Comparison of ENCODE assay signal across 8 cellular contexts in the genomic region with DNA sequence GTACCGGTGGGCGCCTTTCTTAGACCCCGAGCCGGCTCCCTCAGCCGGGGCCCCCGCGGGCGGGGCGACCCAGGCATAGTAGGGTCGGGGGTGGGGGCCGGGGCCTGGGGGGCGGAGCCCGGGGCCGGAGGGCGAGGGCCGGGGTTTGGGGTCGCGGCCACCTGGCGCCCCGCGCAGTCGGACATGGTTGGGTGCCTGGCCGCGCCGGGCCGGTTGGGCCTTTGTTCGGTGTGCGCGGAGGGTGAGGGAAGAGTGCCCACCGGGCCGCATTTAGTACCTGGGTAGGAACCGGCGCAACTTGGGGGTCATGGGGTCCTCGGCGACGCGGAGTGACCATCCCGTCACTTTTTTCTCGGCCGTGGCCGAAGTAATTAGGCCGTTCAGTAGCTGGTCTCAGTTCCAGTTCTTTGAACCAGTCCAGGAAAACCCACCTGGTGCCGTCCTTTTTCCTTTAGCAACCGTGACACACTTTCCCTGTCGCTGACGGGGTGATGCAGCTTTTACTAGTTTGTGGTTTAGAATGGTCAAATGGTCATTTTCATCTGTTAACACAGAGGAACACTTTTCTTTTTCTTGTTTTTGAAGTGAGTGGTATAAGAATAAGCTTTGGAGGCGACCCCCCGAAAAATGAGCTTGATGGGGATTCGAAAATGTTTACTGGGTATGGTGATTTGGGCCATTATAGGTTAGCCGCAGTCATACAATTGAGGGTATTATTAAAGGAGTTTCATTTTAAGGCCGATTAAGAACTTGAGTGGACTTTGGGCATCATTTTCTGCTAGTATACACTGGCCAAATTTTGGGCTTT. TPM values are rescaled to one million over a fixed set of nuclear protein-coding genes. Genes with fewer than 3 reads are reported as not detected.
DNase-seq lines count a peak whose midpoint lies in the region; ATAC-seq, FAIRE-seq and TF ChIP-seq lines count a peak whose summit lies in the region.

No MANE protein-coding gene starts in this region.

- H3K4me1 Mint-ChIP-seq in activated T-helper 1 cell treated with anti-CD3 and anti-CD28 coated beads, Interleukin-12 subunit alpha, Interleukin-12 subunit beta, Interleukin-2, Interleukin-4 antibody, amounts not matched to agents 30 ng/mL and 10 ng/mL and 1 ng/mL, durations not matched to agents 14 hours and 24 hours and 36 hours (ENCODE audit: low read depth): peaks cover 34% of the 10 kb centered on the region

- H3K4me1 ChIP-seq in left ventricle myocardium inferior: peaks cover 37% of the 10 kb centered on the region

- peak; percentile 19 for DNase-seq in GM12892 (ENCODE audit: insufficient read length)
- DNase-seq in activated T-helper 1 cell treated with anti-CD3 and anti-CD28 coated beads, Interleukin-12 subunit alpha, Interleukin-12 subunit beta, Interleukin-2, Interleukin-4 antibody, amounts not matched to agents 30 ng/mL and 10 ng/mL and 1 ng/mL, durations not matched to agents 14 hours and 24 hours and 36 hours (ENCODE audit: low spot score): peak; percentile 31
- DNase-seq in left ventricle myocardium inferior: peak; percentile 23
- DNase-seq in sciatic nerve (ENCODE audit: low spot score): peak; percentile 70
- DNase-seq in activated gamma-delta T cell (lab: John Stamatoyannopoulos, UW): no peak
- DNase-seq in hepatic stellate cell (ENCODE audit: low spot score): no peak
- no peak for DNase-seq in SHP77 treated with DMSO at 0.1 percent for 48 hours (lab: John Stamatoyannopoulos, UW)

- H3K9me3 Mint-ChIP-seq in activated T-helper 1 cell treated with anti-CD3 and anti-CD28 coated beads, Interleukin-12 subunit alpha, Interleukin-12 subunit beta, Interleukin-2, Interleukin-4 antibody, amounts not matched to agents 30 ng/mL and 10 ng/mL and 1 ng/mL, durations not matched to agents 14 hours and 24 hours and 36 hours: no peaks in the 10 kb centered on the region

- H3K9me3 ChIP-seq in left ventricle myocardium inferior (replicated peaks): no peaks in the 10 kb centered on the region

- H3K4me3 Mint-ChIP-seq in activated T-helper 1 cell treated with anti-CD3 and anti-CD28 coated beads, Interleukin-12 subunit alpha, Interleukin-12 subunit beta, Interleukin-2, Interleukin-4 antibody, amounts not matched to agents 30 ng/mL and 10 ng/mL and 1 ng/mL, durations not matched to agents 14 hours and 24 hours and 36 hours: peak overlapping the region; percentile 92

- intact Hi-C loops in activated T-helper 1 cell treated with anti-CD3 and anti-CD28 coated beads, Interleukin-12 subunit alpha, Interleukin-12 subunit beta, Interleukin-2, Interleukin-4 antibody, amounts not matched to agents 30 ng/mL and 10 ng/mL and 1 ng/mL, durations not matched to agents 14 hours and 24 hours and 36 hours (cut with micrococcal nuclease): loop anchor here (2.0 to 10.0 kb wide), 5 partner anchors 293 to 1007 kb away; partner anchors contain the start of genes GADD45G and SPIN1
- intact Hi-C loops in left ventricle myocardium inferior (cut with micrococcal nuclease): no loop called here
- intact Hi-C loops in sciatic nerve (cut with DNase I): no loop called here

- no peaks in the 10 kb centered on the region for H3K27me3 ChIP-seq in left ventricle myocardium inferior (ENCODE audit: low read depth)

- H3K36me3 Mint-ChIP-seq in activated T-helper 1 cell treated with anti-CD3 and anti-CD28 coated beads, Interleukin-12 subunit alpha, Interleukin-12 subunit beta, Interleukin-2, Interleukin-4 antibody, amounts not matched to agents 30 ng/mL and 10 ng/mL and 1 ng/mL, durations not matched to agents 14 hours and 24 hours and 36 hours (ENCODE audit: low read depth): peaks cover 38% of the 10 kb centered on the region

- TF ChIP-seq POLR2A in GM12892 (IDR thresholded peaks at IDR 0.05; ENCODE audit: low read depth, low read length): no peak

- H3K27ac Mint-ChIP-seq in activated T-helper 1 cell treated with anti-CD3 and anti-CD28 coated beads, Interleukin-12 subunit alpha, Interleukin-12 subunit beta, Interleukin-2, Interleukin-4 antibody, amounts not matched to agents 30 ng/mL and 10 ng/mL and 1 ng/mL, durations not matched to agents 14 hours and 24 hours and 36 hours: peak overlapping the region; percentile 98

- peak overlapping the region; percentile 91 for H3K4me3 ChIP-seq in left ventricle myocardium inferior

- peaks cover 7% of the 10 kb centered on the region for H3K36me3 ChIP-seq in left ventricle myocardium inferior

- peak; percentile 42 for FAIRE-seq in GM12892 (lab: Jason Lieb, UNC)

- ATAC-seq in HG03432 (IDR thresholded peaks at IDR 0.05; ENCODE audit: unreplicated experiment) (peak; percentile 5), sciatic nerve (peak; percentile 5)

- H3K27ac ChIP-seq in left ventricle myocardium inferior (replicated peaks): peak overlapping the region; percentile 57

- no peak for TF ChIP-seq CTCF in left ventricle myocardium inferior (IDR thresholded peaks at IDR 0.05; ENCODE audit: borderline replicate concordance)

- peaks cover 2% of the 10 kb centered on the region for H3K27me3 Mint-ChIP-seq in activated T-helper 1 cell treated with anti-CD3 and anti-CD28 coated beads, Interleukin-12 subunit alpha, Interleukin-12 subunit beta, Interleukin-2, Interleukin-4 antibody, amounts not matched to agents 30 ng/mL and 10 ng/mL and 1 ng/mL, durations not matched to agents 14 hours and 24 hours and 36 hours (ENCODE audit: insufficient read depth)

RNA-seq across cellular contexts. Expression of gene CKS2, which starts 0.6 kb away (rescaled TPM):
- 339 TPM for polyA plus RNA-seq in GM12892 (2012; ENCODE audit: missing spikeins)
- total RNA-seq in activated T-helper 1 cell treated with anti-CD3 and anti-CD28 coated beads, Interleukin-12 subunit alpha, Interleukin-12 subunit beta, Interleukin-2, Interleukin-4 antibody, amounts not matched to agents 30 ng/mL and 10 ng/mL and 1 ng/mL, durations not matched to agents 14 hours and 24 hours and 36 hours: 148 and 162 TPM in 2 replicates
- total RNA-seq in left ventricle myocardium inferior (11.6 TPM), sciatic nerve (4.6 TPM)

RNA-seq across cellular contexts. Expression of gene SECISBP2, which starts 6.8 kb away (rescaled TPM):
- 36.2 TPM for polyA plus RNA-seq in GM12892 (2012; ENCODE audit: missing spikeins)
- total RNA-seq in activated T-helper 1 cell treated with anti-CD3 and anti-CD28 coated beads, Interleukin-12 subunit alpha, Interleukin-12 subunit beta, Interleukin-2, Interleukin-4 antibody, amounts not matched to agents 30 ng/mL and 10 ng/mL and 1 ng/mL, durations not matched to agents 14 hours and 24 hours and 36 hours: 49.4 and 54.9 TPM in 2 replicates
- total RNA-seq in left ventricle myocardium inferior: 13.8 TPM
- 64.7 TPM for total RNA-seq in sciatic nerve

Comparison
In these comparisons a context has a peak if more than half of its experiments do, and no peak if none do; other contexts are left out.
1. DNase-seq: peak in GM12892 (single experiment), activated T-helper 1 cell treated with anti-CD3 and anti-CD28 coated beads, Interleukin-12 subunit alpha, Interleukin-12 subunit beta, Interleukin-2, Interleukin-4 antibody, amounts not matched to agents 30 ng/mL and 10 ng/mL and 1 ng/mL, durations not matched to agents 14 hours and 24 hours and 36 hours (single experiment), left ventricle myocardium inferior (single experiment) and sciatic nerve (single experiment); none in activated gamma-delta T cell (single experiment), hepatic stellate cell (single experiment) and SHP77 treated with DMSO at 0.1 percent for 48 hours (single experiment).
2. RNA of gene CKS2, which starts 0.6 kb away (total RNA-seq): 148 to 162 TPM in activated T-helper 1 cell treated with anti-CD3 and anti-CD28 coated beads, Interleukin-12 subunit alpha, Interleukin-12 subunit beta, Interleukin-2, Interleukin-4 antibody, amounts not matched to agents 30 ng/mL and 10 ng/mL and 1 ng/mL, durations not matched to agents 14 hours and 24 hours and 36 hours; 11.6 TPM in left ventricle myocardium inferior (single experiment) and 4.6 TPM in sciatic nerve (single experiment); every median in the first group is over 10 times any median in the second.